ENCODE assay signal across 9 cellular contexts in the genomic region with DNA sequence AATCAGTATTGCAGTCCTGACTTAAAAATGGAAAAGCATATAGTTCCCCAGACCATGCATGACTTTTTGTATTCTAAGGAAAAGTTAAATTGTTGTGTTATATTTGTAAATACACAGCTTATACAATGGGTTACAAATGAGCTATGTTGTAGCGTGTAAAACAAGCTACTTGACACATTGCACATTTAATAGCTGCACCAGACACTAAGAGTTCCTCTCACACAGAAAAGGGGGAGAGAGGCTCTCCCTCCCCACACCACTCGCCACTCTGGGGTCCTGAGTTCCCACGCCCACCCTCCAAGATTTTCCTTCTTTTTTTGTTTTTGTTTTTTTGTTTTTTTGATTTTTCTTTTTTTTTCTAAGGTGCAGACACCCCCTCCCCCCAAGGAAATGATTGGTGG. TPM values are rescaled to one million over a fixed set of nuclear protein-coding genes. Genes with fewer than 3 reads are reported as not detected.
A peak's percentile ranks its signal among the peaks of the same experiment; 100 is the strongest.
DNase-seq lines count a peak whose midpoint lies in the region; ATAC-seq and TF ChIP-seq lines count a peak whose summit lies in the region.
"Had no signal": no experiment of that assay in that cellular context is flagged by ENCODE, and none has a peak within 500 bp of the region (broad histone marks: within the 10 kb centered on the region; RNA-seq: fewer than 3 reads in every experiment).

No MANE protein-coding gene starts in this region.

- no peak for ATAC-seq in effector memory CD8-positive, alpha-beta T cell (replicated peaks)
- ATAC-seq in natural killer cell (no peak), GM19397 (IDR thresholded peaks at IDR 0.05; ENCODE audit: unreplicated experiment) (no peak), HG03432 (IDR thresholded peaks at IDR 0.05; ENCODE audit: unreplicated experiment) (no peak)

- H2AFZ ChIP-seq in ACC112 (ENCODE audit: low read length, unreplicated experiment) = no peak overlapping the region

- peaks cover 62% of the 10 kb centered on the region for H3K36me3 ChIP-seq in ACC112 (ENCODE audit: insufficient read depth, low read length)
- peaks cover 0 to 62% (median 0%) of the 10 kb centered on the region in 3 donors for H3K36me3 ChIP-seq in Peyer's patch

- H3K79me2 ChIP-seq in ACC112 (ENCODE audit: control insufficient read depth, insufficient read depth, low read length, unreplicated experiment) = peaks cover 60% of the 10 kb centered on the region

- no peaks in the 10 kb centered on the region for H3K9me3 Mint-ChIP-seq in effector memory CD8-positive, alpha-beta T cell
- no peaks in the 10 kb centered on the region for H3K9me3 Mint-ChIP-seq in natural killer cell

- no peaks in the 10 kb centered on the region for H3K9me3 ChIP-seq in Peyer's patch

- no peak for TF ChIP-seq POLR2A in Peyer's patch (IDR thresholded peaks at IDR 0.05)

- H3K4me1 ChIP-seq in ACC112 (ENCODE audit: control insufficient read depth, insufficient read depth, low read length, unreplicated experiment) = peaks cover 61% of the 10 kb centered on the region
- peaks cover 3 to 66% (median 15%) of the 10 kb centered on the region in 4 donors for H3K4me1 ChIP-seq in Peyer's patch

- peaks cover 77 to 78% of the 10 kb centered on the region in 2 donors for H3K4me1 Mint-ChIP-seq in effector memory CD8-positive, alpha-beta T cell (ENCODE audit: low read depth in 2 of 2)
- H3K4me1 Mint-ChIP-seq in natural killer cell = peaks cover 90 to 94% of the 10 kb centered on the region in 2 donors

- H3K27ac ChIP-seq in ACC112 (ENCODE audit: low read depth, low read length) (peak overlapping the region; percentile 97), Peyer's patch (peak overlapping the region; percentile 67 to 100 (median 100))

- DNase-seq in Peyer's patch = peak in 1 of 3 donors; percentile 36
- DNase-seq in effector memory CD8-positive, alpha-beta T cell = no peak
- no peak for DNase-seq in natural killer cell
- DNase-seq in hypothalamus (lab: John Stamatoyannopoulos, UW) = no peak
- DNase-seq in cortex of kidney (lab: John Stamatoyannopoulos, UW) = no peak
- DNase-seq: activated CD4-positive, alpha-beta T cell treated with anti-CD3 and anti-CD28 coated beads, Interleukin-2, amount 50 U/mL, for 4 hours had no signal

- H3K27me3 Mint-ChIP-seq in effector memory CD8-positive, alpha-beta T cell = peaks cover 0 to 9% of the 10 kb centered on the region in 2 donors
- H3K27me3 Mint-ChIP-seq in natural killer cell (ENCODE audit: low read depth in 2 of 2) = no peaks in the 10 kb centered on the region

- H3K4me3 Mint-ChIP-seq in effector memory CD8-positive, alpha-beta T cell = peak overlapping the region; percentile 98 to 100
- peak overlapping the region; percentile 99 for H3K4me3 Mint-ChIP-seq in natural killer cell

- TF ChIP-seq CTCF in Peyer's patch (IDR thresholded peaks at IDR 0.05) (no peak), natural killer cell (IDR thresholded peaks at IDR 0.05) (no peak)

- H3K36me3 Mint-ChIP-seq in effector memory CD8-positive, alpha-beta T cell (ENCODE audit: insufficient read depth) = peaks cover 100% of the 10 kb centered on the region
- H3K36me3 Mint-ChIP-seq in natural killer cell = peaks cover 61% of the 10 kb centered on the region

- H3K27me3 ChIP-seq in ACC112 (ENCODE audit: insufficient read depth, low read length) (no peaks in the 10 kb centered on the region), Peyer's patch (no peaks in the 10 kb centered on the region)

- intact Hi-C loops in natural killer cell (cut with micrococcal nuclease) = loop anchor here (10.0 kb wide), 1 partner anchor 456 kb away; no protein-coding TSS in a partner anchor

- H3K27ac Mint-ChIP-seq in effector memory CD8-positive, alpha-beta T cell = peak overlapping the region; percentile 100
- peak overlapping the region; percentile 100 for H3K27ac Mint-ChIP-seq in natural killer cell

- H3K4me3 ChIP-seq in ACC112 (ENCODE audit: low read depth, low read length) (peak overlapping the region; percentile 86), Peyer's patch (peak overlapping the region in 2 of 4 donors; percentile 14 to 87)

RNA-seq across cellular contexts. Expression of a gene that starts 6.3 kb away (rescaled TPM):
- total RNA-seq in Peyer's patch (100 to 1,000 TPM in 3 of 4 donors, 10 to 100 TPM in 1; 92.5 to 180 (median 145) TPM), natural killer cell (1,000 to 10,000 TPM; 1,044 to 1,768 (median 1,056) TPM)

Comparison
In these comparisons a context has a peak if more than half of its experiments do, and no peak if none do; other contexts are left out.
1. RNA of a gene that starts 6.3 kb away (total RNA-seq): 1,044 to 1,768 TPM in natural killer cell; 92.5 to 180 TPM in Peyer's patch; every median in the first group is over 4 times any median in the second.